In genomic region chr3:114827495-114827894, GRCh38 we compare ENCODE assay signal across 8 cellular contexts.
DNase-seq lines count a peak whose midpoint lies in the region; ATAC-seq and TF ChIP-seq lines count a peak whose summit lies in the region.

No MANE protein-coding gene starts in this region.

- peak; percentile 70 for TF ChIP-seq CTCF in foreskin keratinocyte (conservative IDR thresholded peaks at IDR 0.05)

- H3K36me3 ChIP-seq in H7 (replicated peaks; ENCODE audit: control insufficient read depth, insufficient read depth, low read length) = no peaks in the 10 kb centered on the region

- DNase-seq in GM04503 (ENCODE audit: low read depth) (peak; percentile 4), H7 (peak; percentile 27), NCI-H128 (lab: John Stamatoyannopoulos, UW; ENCODE audit: unreplicated experiment) (peak; percentile 24), foreskin keratinocyte (peak in 1 of 2 donors; percentile 25), pulmonary artery endothelial cell (ENCODE audit: low read depth, low spot score) (peak; percentile 10), activated T-cell treated with anti-CD3 and anti-CD28 coated beads for 4 hours (no peak)

- ATAC-seq in SK-N-SH treated with all-trans-retinoic acid at 6 μM for 48 hours (peak; percentile 89), foreskin keratinocyte (peak; percentile 69), GM21367 (IDR thresholded peaks at IDR 0.05; ENCODE audit: unreplicated experiment) (no peak)

- H3K27me3 ChIP-seq in H7 (ENCODE audit: control insufficient read depth, insufficient read depth, low read length) = no peaks in the 10 kb centered on the region
- H3K27me3 ChIP-seq in foreskin keratinocyte = no peaks in the 10 kb centered on the region

- H3K27ac ChIP-seq in foreskin keratinocyte = no peak overlapping the region

- H3K4me3 ChIP-seq in H7 (ENCODE audit: insufficient read depth, low read depth, low read length) = no peak overlapping the region

- H3K4me1 ChIP-seq in foreskin keratinocyte = no peaks in the 10 kb centered on the region

TF ChIP-seq in SK-N-SH treated with all-trans-retinoic acid at 6 μM for 48 hours, 23 proteins besides CTCF, POLR2A, EP300 and RAD21:
- no peak for TF ChIP-seq OSR1 (CRISPR knock-in tag; IDR thresholded peaks at IDR 0.05)
